ENCODE assay signal across 9 cellular contexts in genomic region chr22:34370711-34371110, GRCh38.
"Had no signal": no experiment of that assay in that cellular context is flagged by ENCODE, and none has a peak within 500 bp of the region (broad histone marks: within the 10 kb centered on the region; RNA-seq: fewer than 3 reads in every experiment).

No MANE protein-coding gene starts in this region.

- H3K36me3 Mint-ChIP-seq: IgD-negative memory B cell had no signal

- H3K27me3 Mint-ChIP-seq: IgD-negative memory B cell had no signal

- H3K9ac ChIP-seq: KMS-11 had no signal

- DNase-seq: IMR-90, Karpas-422, KBM-7, KG1 had no signal

- ATAC-seq: HepG2, K562 had no signal

- H3K4me3 ChIP-seq: K562 had no signal

- H3K4me1 Mint-ChIP-seq: IgD-negative memory B cell had no signal

- H3K27ac ChIP-seq: HL-60, KMS-11 had no signal

- H3K4me3 Mint-ChIP-seq: IgD-negative memory B cell had no signal

- H3K27ac Mint-ChIP-seq: IgD-negative memory B cell had no signal

- H3K4me2 ChIP-seq: KMS-11 had no signal
